ENCODE assay signal across 23 cellular contexts in the genomic region with DNA sequence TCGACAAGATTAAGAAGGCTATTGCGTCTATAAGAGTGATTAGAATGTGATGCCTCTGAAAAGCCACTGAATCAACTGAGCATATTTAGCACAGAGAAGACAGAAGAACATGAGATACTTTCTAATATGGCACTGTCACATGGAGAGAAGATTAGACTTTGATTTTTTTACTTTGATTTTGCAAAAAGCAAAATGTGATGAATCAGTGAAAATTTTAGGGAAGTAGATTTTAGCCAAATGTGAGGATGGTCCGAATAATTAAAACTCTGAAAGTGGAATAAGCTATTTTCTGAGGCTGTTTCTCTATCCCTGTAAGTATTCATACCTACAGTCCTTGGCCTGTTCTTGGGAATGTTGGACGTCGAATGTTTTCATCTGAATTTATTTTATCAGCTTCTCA. TPM values are rescaled to one million over a fixed set of nuclear protein-coding genes. Genes with fewer than 3 reads are reported as not detected.
DNase-seq lines count a peak whose midpoint lies in the region; ATAC-seq, FAIRE-seq and TF ChIP-seq lines count a peak whose summit lies in the region.
"Had no signal": no experiment of that assay in that cellular context is flagged by ENCODE, and none has a peak within 500 bp of the region (broad histone marks: within the 10 kb centered on the region; RNA-seq: fewer than 3 reads in every experiment).

No MANE protein-coding gene starts in this region.

- no peaks in the 10 kb centered on the region for H3K27me3 ChIP-seq in CD4-positive, alpha-beta T cell (ENCODE audit: control insufficient read depth, insufficient read depth, low read length)
- H3K27me3 ChIP-seq: ovary had no signal

- H3K4me2 ChIP-seq in A549, result no peak overlapping the region

- no peaks in the 10 kb centered on the region for H3K9me3 ChIP-seq in A549
- H3K9me3 ChIP-seq in CD4-positive, alpha-beta T cell (ENCODE audit: control insufficient read depth, low read length), result no peaks in the 10 kb centered on the region
- H3K9me3 ChIP-seq: ovary had no signal

- POLR2A ChIA-PET in A549 (lab: Yijun Ruan, JAX), result no interaction called here
- POLR2A ChIA-PET in CD4-positive, alpha-beta T cell (lab: Charles Lee), result interaction anchor here (1.0 kb wide), 1 partner anchor 11 kb away, joined by 4 read pairs; no protein-coding TSS in a partner anchor

- H3K9me3 Mint-ChIP-seq in CD4-positive, alpha-beta T cell, result no peaks in the 10 kb centered on the region
- H3K9me3 Mint-ChIP-seq in IgD-negative memory B cell, result no peaks in the 10 kb centered on the region
- no peaks in the 10 kb centered on the region for H3K9me3 Mint-ChIP-seq in memory B cell
- H3K9me3 Mint-ChIP-seq: nephron, T-cell, type B pancreatic cell had no signal

- H3K4me1 ChIP-seq in A549, result peaks cover 16% of the 10 kb centered on the region

- no peak for TF ChIP-seq RAD21 in A549 (conservative IDR thresholded peaks at IDR 0.05 in 1 of 2, IDR thresholded peaks at IDR 0.05 in 1 of 2)

- H3K36me3 Mint-ChIP-seq in CD4-positive, alpha-beta T cell (ENCODE audit: low read depth), result no peaks in the 10 kb centered on the region
- H3K36me3 Mint-ChIP-seq in IgD-negative memory B cell (no peaks in the 10 kb centered on the region), memory B cell (no peaks in the 10 kb centered on the region)

- no peak overlapping the region for H3K27ac ChIP-seq in A549
- no peak overlapping the region for H3K27ac ChIP-seq in CD4-positive, alpha-beta T cell (ENCODE audit: low read depth, low read length)
- H3K27ac ChIP-seq: epithelial cell of prostate, ovary had no signal

- peak; percentile 13 for FAIRE-seq in A549 (lab: Jason Lieb, UNC)
- FAIRE-seq: H1 had no signal

- H3K27ac Mint-ChIP-seq in CD4-positive, alpha-beta T cell, result no peak overlapping the region
- H3K27ac Mint-ChIP-seq in IgD-negative memory B cell (peak overlapping the region in 1 of 3 donors; percentile 96), memory B cell (no peak overlapping the region)
- H3K27ac Mint-ChIP-seq: T-cell, type B pancreatic cell had no signal

- TF ChIP-seq POLR2A in A549 (IDR thresholded peaks at IDR 0.05; ENCODE audit: low read length), result no peak

- H3K4me1 Mint-ChIP-seq in CD4-positive, alpha-beta T cell (ENCODE audit: low read depth), result peaks cover 46% of the 10 kb centered on the region
- peaks cover 48 to 58% (median 56%) of the 10 kb centered on the region in 3 donors for H3K4me1 Mint-ChIP-seq in IgD-negative memory B cell
- peaks cover 43% of the 10 kb centered on the region for H3K4me1 Mint-ChIP-seq in memory B cell

- no peaks in the 10 kb centered on the region for H3K27me3 Mint-ChIP-seq in CD4-positive, alpha-beta T cell
- H3K27me3 Mint-ChIP-seq in IgD-negative memory B cell (no peaks in the 10 kb centered on the region), memory B cell (no peaks in the 10 kb centered on the region)
- H3K27me3 Mint-ChIP-seq: T-cell, type B pancreatic cell had no signal

- H3K4me3 Mint-ChIP-seq in CD4-positive, alpha-beta T cell, result peak overlapping the region; percentile 3
- peak overlapping the region in 3 of 4 donors; percentile 39 to 90 (median 63) for H3K4me3 Mint-ChIP-seq in IgD-negative memory B cell
- H3K4me3 Mint-ChIP-seq in memory B cell, result peak overlapping the region; percentile 81
- H3K4me3 Mint-ChIP-seq: nephron, type B pancreatic cell had no signal

- intact Hi-C loops in CD4-positive, alpha-beta T cell (cut with DNase I, micrococcal nuclease), result loop anchor here in 1 of 2 experiments (2.0 kb wide), 1 partner anchor 17 kb away; no protein-coding TSS in a partner anchor

- CTCF ChIA-PET in A549 (lab: Yijun Ruan, JAX), result no interaction called here
- CTCF ChIA-PET in CD4-positive, alpha-beta T cell (lab: Charles Lee), result no interaction called here

- no peak for ATAC-seq in A549
- ATAC-seq in CD4-positive, alpha-beta T cell (ENCODE audit: poor library complexity), result no peak
- ATAC-seq in memory B cell (ENCODE audit: low read depth), result no peak
- no peak for ATAC-seq in HG03439 (IDR thresholded peaks at IDR 0.05; ENCODE audit: unreplicated experiment)
- ATAC-seq: activated CD4-positive, CD25-positive, alpha-beta regulatory T cell treated with anti-CD3 and anti-CD28 coated beads, Interleukin-2, amount 50 U/mL, for 24 hours; T-cell had no signal

- no peak for DNase-seq in A549 (ENCODE audit: low read depth in 1 of 2, low spot score in 1 of 2)
- DNase-seq in CD4-positive, alpha-beta T cell, result no peak
- DNase-seq in memory B cell (ENCODE audit: low spot score in 2 of 2), result no peak
- DNase-seq in foreskin fibroblast, result no peak
- DNase-seq in dedifferentiated amniotic fluid mesenchymal stem cell (ENCODE audit: extremely low spot score), result no peak
- DNase-seq: activated CD8-positive, alpha-beta memory T cell treated with anti-CD3 and anti-CD28 coated beads for 24 hours; amygdala; C1 segment of cervical spinal cord; glutamatergic neuron; NCI-H1092 treated with DMSO at 0.1 percent for 48 hours; NCI-H2029 treated with DMSO at 0.1 percent for 48 hours; NCI-H2227 treated with DMSO at 0.1 percent for 48 hours; ovary; RPMI8226; T-cell had no signal

- TF ChIP-seq CTCF in A549 (IDR thresholded peaks at IDR 0.05) (no peak), foreskin fibroblast (IDR thresholded peaks at IDR 0.05; ENCODE audit: low read depth, low read length) (no peak)
- no peak for TF ChIP-seq CTCF in CD4-positive, alpha-beta T cell (IDR thresholded peaks at IDR 0.05)

- H3K4me3 ChIP-seq in A549, result no peak overlapping the region
- no peak overlapping the region for H3K4me3 ChIP-seq in foreskin fibroblast (ENCODE audit: low read depth in 1 of 2, low read length in 2 of 2)
- H3K4me3 ChIP-seq: ovary, skin epidermis had no signal

- TF ChIP-seq EP300 in A549 (IDR thresholded peaks at IDR 0.05), result no peak

- 90% methylated on average over 5 of the region's 5 CpGs for WGBS in A549 (ENCODE audit: missing lambda C conversion rate)

TF ChIP-seq in A549, 52 proteins besides CTCF, POLR2A, EP300 and RAD21:
- TF ChIP-seq MAFK (IDR thresholded peaks at IDR 0.05; ENCODE audit: partially characterized antibody) (peak; percentile 52), CHD2 (IDR thresholded peaks at IDR 0.05; ENCODE audit: low read length, partially characterized antibody) (no peak)
TF ChIP-seq in A549: peak in this region for 1.

RNA-seq across cellular contexts. Expression of a gene that starts 11.8 kb away (rescaled TPM):
- 30.6 and 38.5 TPM in 2 replicates for polyA plus RNA-seq in A549 (2011; rRNA removed)
- 11.5 and 15.7 TPM in 2 replicates for polyA plus RNA-seq in A549 (2012; cell fraction: cytosol; rRNA removed)
- 4.2 and 4.5 TPM in 2 replicates for polyA plus RNA-seq in A549 (2012; cell fraction: nucleus; rRNA removed)
- polyA plus RNA-seq in A549 (2017; fragmentation: RNase III; extraction: RNeasy Plus Mini Kit Qiagen cat#74134 plus additional on column Dnase treatment), result 14.4 to 19.5 TPM (median 18.7 TPM) in 3 replicates
- 26.1 and 29.9 TPM in 2 replicates for polyA minus RNA-seq in A549 (2011; rRNA and poly(A)+ RNA removed)
- 10 to 100 TPM; 25.9 to 27.1 TPM for total RNA-seq in CD4-positive, alpha-beta T cell
- 55.1 TPM for polyA plus RNA-seq in IgD-negative memory B cell

Comparison
In these comparisons a context has a peak if more than half of its experiments do, and no peak if none do; other contexts are left out.
1. H3K4me3 Mint-ChIP-seq: peak in every context shown above with its lines; median percentile 81 in memory B cell; 63 in IgD-negative memory B cell; 3 in CD4-positive, alpha-beta T cell.